ENCODE assay signal across 1 cellular context in genomic region chr5:73136277-73136606, GRCh38.
TF ChIP-seq lines count a peak whose summit lies in the region.

No MANE protein-coding gene starts in this region.

TF ChIP-seq in H1, 55 proteins besides CTCF, POLR2A, EP300 and RAD21:
- TF ChIP-seq YY1 (IDR thresholded peaks at IDR 0.05; ENCODE audit: low read depth, low read length) = no peak
- TF ChIP-seq, protein P1, sequence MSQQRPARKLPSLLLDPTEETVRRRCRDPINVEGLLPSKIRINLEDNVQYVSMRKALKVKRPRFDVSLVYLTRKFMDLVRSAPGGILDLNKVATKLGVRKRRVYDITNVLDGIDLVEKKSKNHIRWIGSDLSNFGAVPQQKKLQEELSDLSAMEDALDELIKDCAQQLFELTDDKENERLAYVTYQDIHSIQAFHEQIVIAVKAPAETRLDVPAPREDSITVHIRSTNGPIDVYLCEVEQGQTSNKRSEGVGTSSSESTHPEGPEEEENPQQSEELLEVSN (IDR thresholded peaks at IDR 0.05) = peak; percentile 7; the same call in 1 of the 2 replicates
